Comparison of ENCODE assay signal across 9 cellular contexts in genomic region chr21:41923641-41924342, GRCh38. TPM values are rescaled to one million over a fixed set of nuclear protein-coding genes. Genes with fewer than 3 reads are reported as not detected.
DNase-seq lines count a peak whose midpoint lies in the region; ATAC-seq, FAIRE-seq and TF ChIP-seq lines count a peak whose summit lies in the region.
"Had no signal": no experiment of that assay in that cellular context is flagged by ENCODE, and none has a peak within 500 bp of the region (broad histone marks: within the 10 kb centered on the region; RNA-seq: fewer than 3 reads in every experiment).

No MANE protein-coding gene starts in this region.

- no peak for ATAC-seq in activated CD8-positive, alpha-beta T cell treated with anti-CD3 and anti-CD28 coated beads, Interleukin-2, amount 10 ng/mL, durations not matched to agents 7 days and 5 days
- ATAC-seq in heart right ventricle, result peak; percentile 53 to 86 (median 69)

- no peaks in the 10 kb centered on the region for H3K9me3 Mint-ChIP-seq in activated CD8-positive, alpha-beta T cell treated with anti-CD3 and anti-CD28 coated beads, Interleukin-2, amount 10 ng/mL, durations not matched to agents 7 days and 5 days (ENCODE audit: insufficient read depth)

- no peaks in the 10 kb centered on the region for H3K27me3 ChIP-seq in heart right ventricle
- H3K27me3 ChIP-seq in spleen (replicated peaks in 1 of 7), result no peaks in the 10 kb centered on the region
- H3K27me3 ChIP-seq in WERI-Rb-1 (ENCODE audit: insufficient read depth, low read depth, severe bottlenecking), result no peaks in the 10 kb centered on the region

- POLR2A ChIA-PET in activated CD8-positive, alpha-beta T cell treated with anti-CD3 and anti-CD28 coated beads, Interleukin-2, amount 10 ng/mL, durations not matched to agents 7 days and 5 days (lab: Charles Lee), result interaction anchor here (1.0 kb wide), 1 partner anchor 86 kb away, joined by 4 read pairs; the partner anchor contains the start of gene ZBTB21

- TF ChIP-seq CTCF in heart right ventricle (IDR thresholded peaks at IDR 0.05) (no peak), spleen (IDR thresholded peaks at IDR 0.05 in 8 of 11, conservative IDR thresholded peaks at IDR 0.05 in 3 of 11) (no peak), WERI-Rb-1 (IDR thresholded peaks at IDR 0.05; ENCODE audit: low read depth, low read length) (no peak)

- WGBS in heart right ventricle, 2 donors, result 43 to 57% methylated on average over 7 of the region's 7 CpGs
- 33 to 47% (median 43%) methylated on average over 7 of the region's 7 CpGs for WGBS in spleen, 5 donors

- H3K4me3 Mint-ChIP-seq in activated CD8-positive, alpha-beta T cell treated with anti-CD3 and anti-CD28 coated beads, Interleukin-2, amount 10 ng/mL, durations not matched to agents 7 days and 5 days, result peak overlapping the region; percentile 31

- peaks cover 0 to 6% (median 0%) of the 10 kb centered on the region in 9 donors for H3K36me3 ChIP-seq in heart right ventricle
- H3K36me3 ChIP-seq in spleen, result peaks cover 0 to 18% (median 2%) of the 10 kb centered on the region in 6 donors
- H3K36me3 ChIP-seq in WERI-Rb-1, result peaks cover 16% of the 10 kb centered on the region

- peaks cover 52% of the 10 kb centered on the region for H3K4me1 Mint-ChIP-seq in activated CD8-positive, alpha-beta T cell treated with anti-CD3 and anti-CD28 coated beads, Interleukin-2, amount 10 ng/mL, durations not matched to agents 7 days and 5 days (ENCODE audit: low read depth)

- H3K27me3 Mint-ChIP-seq in activated CD8-positive, alpha-beta T cell treated with anti-CD3 and anti-CD28 coated beads, Interleukin-2, amount 10 ng/mL, durations not matched to agents 7 days and 5 days (ENCODE audit: low read depth), result no peaks in the 10 kb centered on the region

- H3K27ac ChIP-seq in heart right ventricle (peak overlapping the region; percentile 66 to 94 (median 84)), spleen (peak overlapping the region; percentile 2 to 91 (median 83)), WERI-Rb-1 (no peak overlapping the region)

- FAIRE-seq in GM12891 (lab: Jason Lieb, UNC), result peak; percentile 59
- FAIRE-seq: GM18507 had no signal

- peak overlapping the region in 3 of 10 donors; percentile 8 to 12 (median 10) for H3K4me3 ChIP-seq in heart right ventricle
- H3K4me3 ChIP-seq in spleen, result no peak overlapping the region
- no peak overlapping the region for H3K4me3 ChIP-seq in WERI-Rb-1 (ENCODE audit: low read depth, low read length)

- DNase-seq in GM12891 (ENCODE audit: insufficient read length, low spot score), result no peak
- no peak for DNase-seq in activated CD8-positive, alpha-beta T cell treated with anti-CD3 and anti-CD28 coated beads, Interleukin-2, amount 10 ng/mL, durations not matched to agents 7 days and 5 days
- peak in 1 of 2 donors; percentile 42 for DNase-seq in heart right ventricle
- DNase-seq in spleen, result no peak
- DNase-seq in T-helper 9 cell, result no peak
- DNase-seq in retina, result no peak
- DNase-seq in WERI-Rb-1, result no peak
- no peak for DNase-seq in stimulated activated CD4-positive, alpha-beta T cell treated with anti-CD3 and anti-CD28 coated beads, Interleukin-15, amount 100 ng/mL, for 24 hours

- intact Hi-C loops in heart right ventricle (cut with DNase I) (no loop called here), spleen (cut with DNase I; ENCODE audit: low total_unique reads) (no loop called here)

- peaks cover 6 to 79% (median 64%) of the 10 kb centered on the region in 9 donors for H3K4me1 ChIP-seq in heart right ventricle
- peaks cover 53 to 87% (median 82%) of the 10 kb centered on the region in 6 donors for H3K4me1 ChIP-seq in spleen

- TF ChIP-seq POLR2A in GM12891 (IDR thresholded peaks at IDR 0.05; ENCODE audit: low read depth, low read length), result no peak
- TF ChIP-seq POLR2A in spleen (IDR thresholded peaks at IDR 0.05), result no peak

- H3K9me3 ChIP-seq in heart right ventricle (no peaks in the 10 kb centered on the region), spleen (no peaks in the 10 kb centered on the region), WERI-Rb-1 (ENCODE audit: severe bottlenecking) (no peaks in the 10 kb centered on the region)

- CTCF ChIA-PET in activated CD8-positive, alpha-beta T cell treated with anti-CD3 and anti-CD28 coated beads, Interleukin-2, amount 10 ng/mL, durations not matched to agents 7 days and 5 days (lab: Charles Lee), result interaction anchor here (0.7 to 1.5 kb wide), 6 partner anchors 9 to 222 kb away, joined by 3 to 6 read pairs (median 4); partner anchors contain the start of gene PRDM15

- H3K27ac Mint-ChIP-seq in activated CD8-positive, alpha-beta T cell treated with anti-CD3 and anti-CD28 coated beads, Interleukin-2, amount 10 ng/mL, durations not matched to agents 7 days and 5 days, result peak overlapping the region; percentile 20

- no peaks in the 10 kb centered on the region for H3K36me3 Mint-ChIP-seq in activated CD8-positive, alpha-beta T cell treated with anti-CD3 and anti-CD28 coated beads, Interleukin-2, amount 10 ng/mL, durations not matched to agents 7 days and 5 days (ENCODE audit: low read depth)

TF ChIP-seq in GM12891, 5 proteins besides CTCF, POLR2A, EP300 and RAD21:
- TF ChIP-seq PAX5 (IDR thresholded peaks at IDR 0.05; ENCODE audit: insufficient read depth, low read length, severe bottlenecking) (no peak), SPI1 (IDR thresholded peaks at IDR 0.05; ENCODE audit: low read depth, low read length) (no peak), TAF1 (IDR thresholded peaks at IDR 0.05; ENCODE audit: low read depth, low read length) (no peak), POLR2AphosphoS5 (IDR thresholded peaks at IDR 0.05; ENCODE audit: low read depth, low read length) (no peak), POU2F2 (IDR thresholded peaks at IDR 0.05; ENCODE audit: low read depth, low read length) (no peak)

RNA-seq across cellular contexts. Expression of gene C2CD2, which starts 30.0 kb away (rescaled TPM):
- 9.1 TPM for polyA plus RNA-seq in GM12891 (2012; ENCODE audit: low read depth, missing spikeins)
- total RNA-seq in activated CD8-positive, alpha-beta T cell treated with anti-CD3 and anti-CD28 coated beads, Interleukin-2, amount 10 ng/mL, durations not matched to agents 7 days and 5 days, result 1 to 10 TPM; 5.5 to 5.6 TPM
- total RNA-seq in heart right ventricle (10 to 100 TPM in 1 of 10 donors, 1 to 10 TPM in 9; 4.5 to 11.1 (median 6.9) TPM), spleen (100 to 1,000 TPM in 4 of 7 donors, 10 to 100 TPM in 3; 74.0 to 163 (median 105) TPM)
- polyA plus RNA-seq in heart right ventricle (1 to 10 TPM; 5.2 to 6.1 TPM), spleen (10 to 100 TPM; 12.9 to 30.3 (median 18.0) TPM)

RNA-seq across cellular contexts. Expression of gene PRDM15, which starts 44.6 kb away (rescaled TPM):
- polyA plus RNA-seq in GM12891 (2012; ENCODE audit: low read depth, missing spikeins), result 7.4 TPM
- total RNA-seq in activated CD8-positive, alpha-beta T cell treated with anti-CD3 and anti-CD28 coated beads, Interleukin-2, amount 10 ng/mL, durations not matched to agents 7 days and 5 days, result 1 to 10 TPM; 8.5 to 9.6 TPM
- total RNA-seq in heart right ventricle, result 1 to 10 TPM; 2.0 to 5.8 (median 3.2) TPM
- polyA plus RNA-seq in heart right ventricle, result 1 to 10 TPM; 1.0 to 4.1 TPM
- 10 to 100 TPM in 6 of 7 donors, 1 to 10 TPM in 1; 8.4 to 18.0 (median 12.2) TPM for total RNA-seq in spleen
- 1 to 10 TPM; 4.4 to 6.5 (median 6.0) TPM for polyA plus RNA-seq in spleen

Comparison
In these comparisons a context has a peak if more than half of its experiments do, and no peak if none do; other contexts are left out.
1. RNA of gene C2CD2, which starts 30.0 kb away (total RNA-seq): 74.0 to 163 TPM in spleen; 4.5 to 11.1 TPM in heart right ventricle and 5.5 to 5.6 TPM in activated CD8-positive, alpha-beta T cell treated with anti-CD3 and anti-CD28 coated beads, Interleukin-2, amount 10 ng/mL, durations not matched to agents 7 days and 5 days; every median in the first group is over 4 times any median in the second.